ENCODE assay signal across 17 cellular contexts in genomic region chr1:202801169-202801568, GRCh38. TPM values are rescaled to one million over a fixed set of nuclear protein-coding genes. Genes with fewer than 3 reads are reported as not detected.
DNase-seq lines count a peak whose midpoint lies in the region; ATAC-seq and TF ChIP-seq lines count a peak whose summit lies in the region.
"Had no signal": no experiment of that assay in that cellular context is flagged by ENCODE, and none has a peak within 500 bp of the region (broad histone marks: within the 10 kb centered on the region; RNA-seq: fewer than 3 reads in every experiment).

No MANE protein-coding gene starts in this region.

- TF ChIP-seq POLR2A in transverse colon (IDR thresholded peaks at IDR 0.05) = no peak

- H3K27ac Mint-ChIP-seq in nephron = peak overlapping the region in 2 of 3 experiments; percentile 8 to 45
- H3K27ac Mint-ChIP-seq: CD8-positive, alpha-beta memory T cell had no signal

- H3K27me3 Mint-ChIP-seq in nephron (ENCODE audit: low read depth) = no peaks in the 10 kb centered on the region
- H3K27me3 Mint-ChIP-seq: CD4-positive, CD25-positive, alpha-beta regulatory T cell; CD8-positive, alpha-beta memory T cell had no signal

- H3K4me3 ChIP-seq in SK-N-MC (no peak overlapping the region), transverse colon (no peak overlapping the region)

- H3K9me3 Mint-ChIP-seq in nephron = no peaks in the 10 kb centered on the region
- H3K9me3 Mint-ChIP-seq: CD4-positive, CD25-positive, alpha-beta regulatory T cell; CD8-positive, alpha-beta memory T cell; H9 had no signal

- in situ Hi-C loops in transverse colon (cut with MboI; ENCODE audit: low pct_ligation_motif_present in 1 of 4, low pct_unique_long_range_greater_than_20kb in 1 of 4, low sequenced_read_pairs in 3 of 4) = no loop called here

- DNase-seq in EH (ENCODE audit: low read depth) = peak; percentile 38
- DNase-seq in SK-N-MC (ENCODE audit: low read depth, low spot score) = no peak
- DNase-seq in mesenteric fat pad (ENCODE audit: low spot score) = no peak
- DNase-seq in transverse colon = no peak
- DNase-seq: BE2C; C1 segment of cervical spinal cord; CD4-positive, CD25-positive, alpha-beta regulatory T cell; CD8-positive, alpha-beta memory T cell; COR-L47; DMS 273 treated with DMSO at 0.1 percent for 48 hours; DMS53; DND-41; H9 had no signal

- H3K36me3 Mint-ChIP-seq in nephron (ENCODE audit: low read depth) = peaks cover 9% of the 10 kb centered on the region

- no peak for ATAC-seq in HG03354 (IDR thresholded peaks at IDR 0.05; ENCODE audit: poor library complexity, severe bottlenecking, unreplicated experiment)

- H3K4me1 ChIP-seq in transverse colon = peaks cover 2 to 32% (median 15%) of the 10 kb centered on the region in 4 donors
- H3K4me1 ChIP-seq: BE2C had no signal

- TF ChIP-seq CTCF in nephron (IDR thresholded peaks at IDR 0.05; ENCODE audit: unreplicated experiment in 3 of 3) = no peak
- TF ChIP-seq CTCF in transverse colon (IDR thresholded peaks at IDR 0.05) = no peak

- WGBS in transverse colon (ENCODE audit: low coverage in 1 of 2), 2 donors = 86 to 94% methylated on average over 2 of the region's 2 CpGs

- intact Hi-C loops in transverse colon (cut with DNase I; ENCODE audit: low total_unique reads) = no loop called here

- H3K27ac ChIP-seq in SK-N-MC (peak overlapping the region; percentile 48; the same call in 1 of the 2 replicates), transverse colon (no peak overlapping the region)

- TF ChIP-seq EP300 in transverse colon (IDR thresholded peaks at IDR 0.05; ENCODE audit: low read depth) = no peak

- H3K4me3 Mint-ChIP-seq in nephron = no peak overlapping the region
- H3K4me3 Mint-ChIP-seq: CD4-positive, CD25-positive, alpha-beta regulatory T cell; CD8-positive, alpha-beta memory T cell had no signal

- H3K4me1 Mint-ChIP-seq in nephron = peaks cover 52% of the 10 kb centered on the region

- H3K27me3 ChIP-seq in transverse colon = no peaks in the 10 kb centered on the region
- H3K27me3 ChIP-seq: BE2C had no signal

- H3K9ac ChIP-seq in SK-N-MC (ENCODE audit: insufficient read length) = no peak overlapping the region

- H3K36me3 ChIP-seq in SK-N-MC (ENCODE audit: insufficient read depth, low read length) = 0 out of 2 replicates have a peak, but pooled peaks cover 3% of the 10 kb centered on the region
- no peaks in the 10 kb centered on the region for H3K36me3 ChIP-seq in transverse colon
- H3K36me3 ChIP-seq: BE2C had no signal

- H3K9me3 ChIP-seq in SK-N-MC (ENCODE audit: low read depth, low read length) = no peaks in the 10 kb centered on the region
- no peaks in the 10 kb centered on the region for H3K9me3 ChIP-seq in transverse colon
- H3K9me3 ChIP-seq: BE2C had no signal

RNA-seq across cellular contexts. Expression of gene KDM5B, which starts 7.1 kb away (rescaled TPM):
- total RNA-seq in mesenteric fat pad = 33.4 TPM
- 100 to 1,000 TPM in 1 of 4 donors, 10 to 100 TPM in 3; 50.5 to 104 (median 71.7) TPM for total RNA-seq in transverse colon

RNA-seq across cellular contexts. Expression of gene PCAT6, which starts 9.6 kb away (rescaled TPM):
- total RNA-seq in mesenteric fat pad (1.2 TPM), transverse colon (not detected)
- total RNA-seq: A172; CD4-positive, CD25-positive, alpha-beta regulatory T cell; HT-29 had no signal
